Comparison of ENCODE assay signal across 8 cellular contexts in genomic region chr7:44072364-44073231, GRCh38. TPM values are rescaled to one million over a fixed set of nuclear protein-coding genes. Genes with fewer than 3 reads are reported as not detected.
DNase-seq lines count a peak whose midpoint lies in the region; ATAC-seq and TF ChIP-seq lines count a peak whose summit lies in the region.

No MANE protein-coding gene starts in this region.

- BruUV-seq in PC-9 (replicated peaks; lab: Mats Ljungman, UMichigan), result no TSS peak

- H3K27ac ChIP-seq in PC-9 (peak overlapping the region; percentile 27), heart left ventricle (peak overlapping the region; percentile 57 to 90 (median 76))

- peaks cover 6% of the 10 kb centered on the region; the same call in 1 of the 2 replicates for H4K20me1 ChIP-seq in PC-9 (ENCODE audit: insufficient read depth)

- H2AFZ ChIP-seq in PC-9, result no peak overlapping the region

- CTCF ChIA-PET in PC-9 (lab: Charles Lee), result interaction anchor here (0.6 to 1.3 kb wide), 4 partner anchors 51 to 405 kb away, joined by 3 to 6 read pairs (median 4); no protein-coding TSS in a partner anchor

- H3K9me2 ChIP-seq in PC-9 (ENCODE audit: insufficient read depth), result no peaks in the 10 kb centered on the region

- DNase-seq in CD1c-positive myeloid dendritic cell (ENCODE audit: extremely low spot score), result peak; percentile 52
- DNase-seq in HAP-1 (ENCODE audit: low spot score in 2 of 2), result peak; percentile 50 to 85
- DNase-seq in PC-9, result peak; percentile 94 to 96
- DNase-seq in amygdala (lab: John Stamatoyannopoulos, UW), result peak in 32 of 56 donors; percentile 11 to 67 (median 34)
- DNase-seq in heart left ventricle, result peak; percentile 81 to 91 (median 89)
- peak; percentile 78 for DNase-seq in pulmonary artery endothelial cell (ENCODE audit: low read depth, low spot score)
- DNase-seq in GDM1 (lab: John Stamatoyannopoulos, UW), result no peak

- H3K9me3 ChIP-seq in HAP-1, result no peaks in the 10 kb centered on the region
- H3K9me3 ChIP-seq in PC-9 (ENCODE audit: insufficient read depth, low read depth), result no peaks in the 10 kb centered on the region
- H3K9me3 ChIP-seq in heart left ventricle, result no peaks in the 10 kb centered on the region

- 37 to 44% (median 38%) methylated on average over 10 to 12 of the region's 12 CpGs for WGBS in heart left ventricle, 4 donors

- POLR2A ChIA-PET in PC-9 (lab: Charles Lee; ENCODE audit: unreplicated experiment), result interaction anchor here (0.6 to 0.8 kb wide), 8 partner anchors 9 to 791 kb away, joined by 3 to 11 read pairs (median 4); partner anchors contain the start of gene POLD2

- peak in 1 of 2 donors; percentile 34 for TF ChIP-seq POLR2A in heart left ventricle (IDR thresholded peaks at IDR 0.05)

- peaks cover 69% of the 10 kb centered on the region for H3F3A ChIP-seq in PC-9 (ENCODE audit: insufficient read depth, low read depth)

- TF ChIP-seq CTCF in PC-9 (conservative IDR thresholded peaks at IDR 0.05), result peak; percentile 93
- peak; percentile 53 to 81 (median 72) for TF ChIP-seq CTCF in heart left ventricle (IDR thresholded peaks at IDR 0.05)

- H3K79me2 ChIP-seq in PC-9 (ENCODE audit: low read depth), result no peaks in the 10 kb centered on the region

- H3K4me1 ChIP-seq in HAP-1 (no peaks in the 10 kb centered on the region), PC-9 (replicated peaks; ENCODE audit: insufficient read depth) (peaks cover 47% of the 10 kb centered on the region), heart left ventricle (peaks cover 13 to 67% (median 38%) of the 10 kb centered on the region in 12 donors)

- peak; percentile 27 to 64 (median 60) for ATAC-seq in heart left ventricle
- ATAC-seq in HG02852 (IDR thresholded peaks at IDR 0.05; ENCODE audit: unreplicated experiment), result no peak

- peak overlapping the region; percentile 69 for H3K4me2 ChIP-seq in PC-9

- in situ Hi-C loops in HAP-1 (cut with MboI; ENCODE audit: low sequenced_read_pairs), result no loop called here

- H3K4me3 ChIP-seq in HAP-1, result no peak overlapping the region
- H3K4me3 ChIP-seq in PC-9, result peak overlapping the region; percentile 30; the same call in 1 of the 2 replicates
- H3K4me3 ChIP-seq in heart left ventricle, result peak overlapping the region in 1 of 12 donors; percentile 35

- H3K36me3 ChIP-seq in HAP-1 (replicated peaks) (peaks cover 25% of the 10 kb centered on the region), PC-9 (ENCODE audit: low read depth) (peaks cover 19% of the 10 kb centered on the region), heart left ventricle (peaks cover 0 to 53% (median 38%) of the 10 kb centered on the region in 9 donors)

- H3K27me3 ChIP-seq in HAP-1 (ENCODE audit: low read depth), result no peaks in the 10 kb centered on the region
- no peaks in the 10 kb centered on the region for H3K27me3 ChIP-seq in PC-9 (ENCODE audit: insufficient read depth, low read depth)
- no peaks in the 10 kb centered on the region for H3K27me3 ChIP-seq in heart left ventricle

- intact Hi-C loops in PC-9 (cut with micrococcal nuclease; ENCODE audit: unreplicated experiment) (loop anchor here (1.0 kb wide), 5 partner anchors 51 to 405 kb away; partner anchors contain the start of genes POLD2 and YKT6), heart left ventricle (cut with DNase I) (loop anchor here in 5 of 10 donors (2.0 to 5.0 kb wide), 2 partner anchors 124 to 130 kb away; partner anchors contain the start of gene YKT6 (in 2 of the 5))

RNA-seq across cellular contexts. Expression of gene PGAM2, which starts 7.2 kb away (rescaled TPM):
- 4.2 and 9.7 TPM in 2 replicates for total RNA-seq in PC-9 (2021)
- total RNA-seq in heart left ventricle, result 1,000 to 10,000 TPM in 1 of 9 donors, 100 to 1,000 TPM in 8; 300 to 1,183 (median 555) TPM
- polyA plus RNA-seq in heart left ventricle, result 1,000 to 10,000 TPM in 1 of 2 donors, 100 to 1,000 TPM in 1; 242 to 2,064 TPM
- total RNA-seq in pulmonary artery endothelial cell, result 0.14 TPM in 1 of 2 replicates, not detected in the other

RNA-seq across cellular contexts. Expression of gene POLM, which starts 9.7 kb away (rescaled TPM):
- 58.8 and 59.1 TPM in 2 replicates for total RNA-seq in PC-9 (2021)
- total RNA-seq in heart left ventricle, result 10 to 100 TPM; 10.1 to 24.3 (median 14.0) TPM
- 10 to 100 TPM; 10.3 to 13.7 TPM for polyA plus RNA-seq in heart left ventricle
- 8.4 and 10.1 TPM in 2 replicates for total RNA-seq in pulmonary artery endothelial cell

RNA-seq across cellular contexts. Expression of gene DBNL, which starts 28.1 kb away (rescaled TPM):
- 65.6 and 70.7 TPM in 2 replicates for total RNA-seq in PC-9 (2021)
- total RNA-seq in heart left ventricle, result 10 to 100 TPM; 29.9 to 76.7 (median 42.9) TPM
- polyA plus RNA-seq in heart left ventricle, result 10 to 100 TPM; 39.3 to 86.3 TPM
- 197 and 200 TPM in 2 replicates for total RNA-seq in pulmonary artery endothelial cell

RNA-seq across cellular contexts. Expression of gene AEBP1, which starts 31.5 kb away (rescaled TPM):
- 0.33 and 0.98 TPM in 2 replicates for total RNA-seq in PC-9 (2021)
- total RNA-seq in heart left ventricle, result 10 to 100 TPM; 15.2 to 51.1 (median 25.4) TPM
- 10 to 100 TPM; 10.9 to 20.2 TPM for polyA plus RNA-seq in heart left ventricle
- total RNA-seq in pulmonary artery endothelial cell, result 2.6 and 5.4 TPM in 2 replicates

RNA-seq across cellular contexts. Expression of gene POLD2, which starts 50.8 kb away (rescaled TPM):
- total RNA-seq in PC-9 (2021) (217 and 249 TPM in 2 replicates), heart left ventricle (100 to 1,000 TPM in 1 of 9 donors, 10 to 100 TPM in 8; 74.1 to 150 (median 89.2) TPM), pulmonary artery endothelial cell (105 and 130 TPM in 2 replicates)
- polyA plus RNA-seq in heart left ventricle, result 100 to 1,000 TPM in 1 of 2 donors, 10 to 100 TPM in 1; 67.0 to 176 TPM

Comparison
In these comparisons a context has a peak if more than half of its experiments do, and no peak if none do; other contexts are left out.
1. RNA of gene PGAM2, which starts 7.2 kb away (total RNA-seq): 300 to 1,183 TPM in heart left ventricle; 4.2 to 9.7 TPM in PC-9 and 0.14 TPM in pulmonary artery endothelial cell; every median in the first group is over 10 times any median in the second.